In genomic region chr22:24011735-24012068, GRCh38 we compare ENCODE assay signal across 5 cellular contexts. TPM values are rescaled to one million over a fixed set of nuclear protein-coding genes. Genes with fewer than 3 reads are reported as not detected.
DNase-seq lines count a peak whose midpoint lies in the region; ATAC-seq and TF ChIP-seq lines count a peak whose summit lies in the region.

No MANE protein-coding gene starts in this region.

- in situ Hi-C loops in astrocyte of the spinal cord (cut with HindIII; ENCODE audit: low sequenced_read_pairs): no loop called here

- H3K27me3 ChIP-seq in HUES6 (ENCODE audit: control insufficient read depth, insufficient read depth, low read length): no peaks in the 10 kb centered on the region

- no peaks in the 10 kb centered on the region for H3K27me3 Mint-ChIP-seq in natural killer cell treated with Interleukin-12 subunit alpha and Interleukin-12 subunit beta and Interleukin-15 and Interleukin-18, amount 100 ng/mL, for 72 hours

- H3K27ac Mint-ChIP-seq in natural killer cell treated with Interleukin-12 subunit alpha and Interleukin-12 subunit beta and Interleukin-15 and Interleukin-18, amount 100 ng/mL, for 72 hours: peak overlapping the region; percentile 88 to 93

- no peaks in the 10 kb centered on the region for H3K36me3 Mint-ChIP-seq in natural killer cell treated with Interleukin-12 subunit alpha and Interleukin-12 subunit beta and Interleukin-15 and Interleukin-18, amount 100 ng/mL, for 72 hours

- H3K9me3 ChIP-seq in HUES6 (ENCODE audit: control insufficient read depth, insufficient read depth, low read depth, low read length): peaks cover 3% of the 10 kb centered on the region

- H3K27ac ChIP-seq in HUES6 (ENCODE audit: low read depth, low read length): peak overlapping the region; percentile 59

- H3K9me3 Mint-ChIP-seq in natural killer cell treated with Interleukin-12 subunit alpha and Interleukin-12 subunit beta and Interleukin-15 and Interleukin-18, amount 100 ng/mL, for 72 hours: no peaks in the 10 kb centered on the region

- TF ChIP-seq CTCF in astrocyte of the spinal cord (IDR thresholded peaks at IDR 0.05; ENCODE audit: low read depth, low read length): no peak

- peak; percentile 12 for DNase-seq in astrocyte of the spinal cord (ENCODE audit: low read depth, low spot score)
- DNase-seq in natural killer cell treated with Interleukin-12 subunit alpha and Interleukin-12 subunit beta and Interleukin-15 and Interleukin-18, amount 100 ng/mL, for 72 hours (ENCODE audit: low spot score): no peak
- DNase-seq in stimulated activated CD4-positive, alpha-beta T cell treated with anti-CD3 and anti-CD28 coated beads, Interleukin-1b, Interleukin-23, amount 100 ng/mL, for 48 hours: no peak

- H3K4me1 ChIP-seq in HUES6 (ENCODE audit: control insufficient read depth, insufficient read depth, low read length): peaks cover 5% of the 10 kb centered on the region; the same call in 1 of the 2 replicates

- peak overlapping the region; percentile 95 for H3K4me3 ChIP-seq in HUES6 (ENCODE audit: low read depth, low read length)
- peak overlapping the region; percentile 94 for H3K4me3 ChIP-seq in astrocyte of the spinal cord (ENCODE audit: low read depth, low read length)

- peak overlapping the region; percentile 73 for H3K9ac ChIP-seq in HUES6 (ENCODE audit: low read length)

- peaks cover 22 to 35% of the 10 kb centered on the region in 2 donors for H3K4me1 Mint-ChIP-seq in natural killer cell treated with Interleukin-12 subunit alpha and Interleukin-12 subunit beta and Interleukin-15 and Interleukin-18, amount 100 ng/mL, for 72 hours (ENCODE audit: low read depth in 2 of 2)

- no peak for ATAC-seq in natural killer cell treated with Interleukin-12 subunit alpha and Interleukin-12 subunit beta and Interleukin-15 and Interleukin-18, amount 100 ng/mL, for 72 hours
- ATAC-seq in GM19324 (IDR thresholded peaks at IDR 0.05; ENCODE audit: low FRiP score, unreplicated experiment): no peak

- H3K4me3 Mint-ChIP-seq in natural killer cell treated with Interleukin-12 subunit alpha and Interleukin-12 subunit beta and Interleukin-15 and Interleukin-18, amount 100 ng/mL, for 72 hours: peak overlapping the region; percentile 96

- no peaks in the 10 kb centered on the region; the same call in 1 of the 2 replicates for H3K36me3 ChIP-seq in HUES6 (ENCODE audit: control insufficient read depth, insufficient read depth, low read length)

RNA-seq across cellular contexts. Expression of gene CABIN1, which starts 0.6 kb away (rescaled TPM):
- 100 to 1,000 TPM in 1 of 2 donors, 10 to 100 TPM in 1; 98.3 to 132 TPM for total RNA-seq in natural killer cell treated with Interleukin-12 subunit alpha and Interleukin-12 subunit beta and Interleukin-15 and Interleukin-18, amount 100 ng/mL, for 72 hours

RNA-seq across cellular contexts. Expression of gene GSTT4, which starts 6.4 kb away (rescaled TPM):
- not detected for total RNA-seq in natural killer cell treated with Interleukin-12 subunit alpha and Interleukin-12 subunit beta and Interleukin-15 and Interleukin-18, amount 100 ng/mL, for 72 hours

RNA-seq across cellular contexts. Expression of gene GSTT2, which starts 31.8 kb away (rescaled TPM):
- under 1 TPM in 1 of 2 donors, not detected in 1; 0.47 TPM for total RNA-seq in natural killer cell treated with Interleukin-12 subunit alpha and Interleukin-12 subunit beta and Interleukin-15 and Interleukin-18, amount 100 ng/mL, for 72 hours

RNA-seq across cellular contexts. Expression of gene DDT, which starts 37.5 kb away (rescaled TPM):
- total RNA-seq in natural killer cell treated with Interleukin-12 subunit alpha and Interleukin-12 subunit beta and Interleukin-15 and Interleukin-18, amount 100 ng/mL, for 72 hours: 100 to 1,000 TPM in 1 of 2 donors, 10 to 100 TPM in 1; 97.4 to 127 TPM

RNA-seq across cellular contexts. Expression of gene DDTL, which starts 45.0 kb away (rescaled TPM):
- total RNA-seq in natural killer cell treated with Interleukin-12 subunit alpha and Interleukin-12 subunit beta and Interleukin-15 and Interleukin-18, amount 100 ng/mL, for 72 hours: 1 to 10 TPM in 1 of 2 donors, not detected in 1; 8.0 TPM
